20 cellular contexts compared by ENCODE assay signal in genomic region chr10:70558295-70558694, GRCh38. TPM values are rescaled to one million over a fixed set of nuclear protein-coding genes. Genes with fewer than 3 reads are reported as not detected.
DNase-seq lines count a peak whose midpoint lies in the region; ATAC-seq and TF ChIP-seq lines count a peak whose summit lies in the region.
"Had no signal": no experiment of that assay in that cellular context is flagged by ENCODE, and none has a peak within 500 bp of the region (broad histone marks: within the 10 kb centered on the region; RNA-seq: fewer than 3 reads in every experiment).

No MANE protein-coding gene starts in this region.

- no peak for ATAC-seq in HCT116
- no peak for ATAC-seq in activated CD4-positive, alpha-beta T cell treated with anti-CD3 and anti-CD28 coated beads for 36 hours

- H3K4me1 ChIP-seq in BLaER1 treated with 17β-estradiol and CSF1 and Interleukin-3, amounts not matched to agents 10 nM and 100 nM, result peaks cover 33 to 66% (median 62%) of the 10 kb centered on the region in 10 experiments
- peaks cover 19 to 90% of the 10 kb centered on the region in 2 experiments for H3K4me1 ChIP-seq in HCT116 (ENCODE audit: control insufficient read depth in 1 of 2, insufficient read depth in 2 of 2, low read length in 2 of 2)
- H3K4me1 ChIP-seq: ascending aorta had no signal

- H3K27me3 Mint-ChIP-seq in immature natural killer cell (ENCODE audit: low read depth in 3 of 3), result peaks cover under 1 to 4% (median 3%) of the 10 kb centered on the region in 3 donors
- no peaks in the 10 kb centered on the region for H3K27me3 Mint-ChIP-seq in activated CD4-positive, alpha-beta T cell treated with anti-CD3 and anti-CD28 coated beads for 36 hours

- H3K9ac ChIP-seq in BLaER1 treated with 17β-estradiol and CSF1 and Interleukin-3, amounts not matched to agents 10 nM and 100 nM, result no peak overlapping the region
- peak overlapping the region; percentile 57; the same call in 1 of the 2 replicates for H3K9ac ChIP-seq in HCT116 (ENCODE audit: low read length)
- H3K9ac ChIP-seq: KMS-11 had no signal

- POLR2A ChIA-PET in HCT116 (lab: Charles Lee), result no interaction called here
- POLR2A ChIA-PET in activated CD4-positive, alpha-beta T cell treated with anti-CD3 and anti-CD28 coated beads for 36 hours (lab: Charles Lee), result no interaction called here

- H3K9me3 Mint-ChIP-seq in immature natural killer cell, result no peaks in the 10 kb centered on the region
- no peaks in the 10 kb centered on the region for H3K9me3 Mint-ChIP-seq in activated CD4-positive, alpha-beta T cell treated with anti-CD3 and anti-CD28 coated beads for 36 hours (ENCODE audit: low read depth)

- peak overlapping the region in 9 of 11 experiments; percentile 23 to 94 (median 85); a peak in 17 of 22 replicates for H3K4me2 ChIP-seq in BLaER1 treated with 17β-estradiol and CSF1 and Interleukin-3, amounts not matched to agents 10 nM and 100 nM
- peak overlapping the region; percentile 79 for H3K4me2 ChIP-seq in HCT116 (ENCODE audit: low read length)

- no peak for TF ChIP-seq CTCF in HCT116 (IDR thresholded peaks at IDR 0.05 in 2 of 3, conservative IDR thresholded peaks at IDR 0.05 in 1 of 3; ENCODE audit: borderline replicate concordance in 1 of 3, insufficient read depth in 1 of 3, low read depth in 2 of 3, low read length in 2 of 3)

- DNase-seq in HCT116 (ENCODE audit: low read depth, low spot score), result no peak
- DNase-seq in immature natural killer cell, result no peak
- DNase-seq in posterior vena cava (ENCODE audit: low spot score), result peak; percentile 32
- DNase-seq in activated CD4-positive, alpha-beta T cell treated with anti-CD3 and anti-CD28 coated beads for 36 hours, result no peak
- DNase-seq in Kasumi-1 (lab: John Stamatoyannopoulos, UW), result no peak
- DNase-seq in iPS-NIHi11 (ENCODE audit: low spot score), result no peak
- DNase-seq: activated gamma-delta T cell; effector CD4-positive, alpha-beta T cell; esophagus squamous epithelium; NCI-H748 treated with DMSO at 0.1 percent for 48 hours; SIG-M5; substantia nigra had no signal

- H3K4me1 Mint-ChIP-seq in immature natural killer cell, result peaks cover 48 to 53% of the 10 kb centered on the region in 2 donors
- H3K4me1 Mint-ChIP-seq in activated CD4-positive, alpha-beta T cell treated with anti-CD3 and anti-CD28 coated beads for 36 hours, result peaks cover 12% of the 10 kb centered on the region

- H3K27me3 ChIP-seq in BLaER1 treated with 17β-estradiol and CSF1 and Interleukin-3, amounts not matched to agents 10 nM and 100 nM, result no peaks in the 10 kb centered on the region
- no peaks in the 10 kb centered on the region for H3K27me3 ChIP-seq in HCT116 (ENCODE audit: insufficient read depth, low read length)
- H3K27me3 ChIP-seq: ascending aorta, esophagus squamous epithelium, gastroesophageal sphincter, left lung had no signal

- H3K27ac Mint-ChIP-seq in immature natural killer cell, result peak overlapping the region in 5 of 6 donors; percentile 80 to 93 (median 88)
- no peak overlapping the region for H3K27ac Mint-ChIP-seq in activated CD4-positive, alpha-beta T cell treated with anti-CD3 and anti-CD28 coated beads for 36 hours

- RAD21 ChIA-PET in HCT116 (lab: Charles Lee; ENCODE audit: low non-redundant PET in 1 of 2, low total read pairs in 2 of 2, uncharacterized antibody in 2 of 2, unreplicated experiment in 2 of 2), result interaction anchor here in 1 of 2 experiments (1.4 kb wide), 1 partner anchor 20 kb away, joined by 3 read pairs; no protein-coding TSS in a partner anchor

- TF ChIP-seq POLR2A in HCT116 (IDR thresholded peaks at IDR 0.05; ENCODE audit: borderline replicate concordance, extremely low read depth, insufficient read depth, insufficient read length), result no peak

- no peak for TF ChIP-seq RAD21 in HCT116 (IDR thresholded peaks at IDR 0.05; ENCODE audit: low read depth)

- no peaks in the 10 kb centered on the region for H3K9me3 ChIP-seq in BLaER1 treated with 17β-estradiol and CSF1 and Interleukin-3, amounts not matched to agents 10 nM and 100 nM (replicated peaks in 1 of 11)
- no peaks in the 10 kb centered on the region for H3K9me3 ChIP-seq in HCT116 (ENCODE audit: control insufficient read depth in 1 of 2, insufficient read depth in 1 of 2, low read depth in 1 of 2, low read length in 2 of 2)
- H3K9me3 ChIP-seq: ascending aorta, esophagus squamous epithelium, gastroesophageal sphincter, left lung had no signal

- H3K27ac ChIP-seq in BLaER1 treated with 17β-estradiol and CSF1 and Interleukin-3, amounts not matched to agents 10 nM and 100 nM, result no peak overlapping the region
- peak overlapping the region; percentile 52 for H3K27ac ChIP-seq in HCT116 (ENCODE audit: low read depth, low read length)
- H3K27ac ChIP-seq: ascending aorta, esophagus squamous epithelium, gastroesophageal sphincter, KMS-11, left lung, WERI-Rb-1 had no signal

- peaks cover 11% of the 10 kb centered on the region; the same call in 1 of the 2 replicates for H3K79me2 ChIP-seq in HCT116 (ENCODE audit: insufficient read depth, low read length)

- no peak overlapping the region for H2AFZ ChIP-seq in HCT116 (ENCODE audit: low read depth, low read length, poor library complexity, severe bottlenecking)

- no TSS peak for BruUV-seq in HCT116 (replicated peaks; lab: Mats Ljungman, UMichigan)

- H3K36me3 Mint-ChIP-seq in immature natural killer cell, result no peaks in the 10 kb centered on the region
- H3K36me3 Mint-ChIP-seq in activated CD4-positive, alpha-beta T cell treated with anti-CD3 and anti-CD28 coated beads for 36 hours (ENCODE audit: low read depth), result no peaks in the 10 kb centered on the region

- CTCF ChIA-PET in HCT116 (lab: Charles Lee), result interaction anchor here (1.0 to 1.3 kb wide), 9 partner anchors 9 to 202 kb away, joined by 3 to 9 read pairs (median 4); no protein-coding TSS in a partner anchor
- CTCF ChIA-PET in activated CD4-positive, alpha-beta T cell treated with anti-CD3 and anti-CD28 coated beads for 36 hours (lab: Charles Lee), result interaction anchor here (0.8 to 3.2 kb wide), 8 partner anchors 9 to 247 kb away, joined by 3 to 15 read pairs (median 4); no protein-coding TSS in a partner anchor

- intact Hi-C loops in HCT116 (cut with micrococcal nuclease), result loop anchor here (2.0 to 5.0 kb wide), 2 partner anchors 114 to 323 kb away; partner anchors contain the start of gene ADAMTS14
- intact Hi-C loops in posterior vena cava (cut with DNase I), result no loop called here
- intact Hi-C loops in activated CD4-positive, alpha-beta T cell treated with anti-CD3 and anti-CD28 coated beads for 36 hours (cut with DNase I, micrococcal nuclease), result loop anchor here (2.0 kb wide), 4 partner anchors 21 to 201 kb away; no protein-coding TSS in a partner anchor

- peaks cover 0 to 26% (median 8%) of the 10 kb centered on the region in 11 experiments; a peak in 16 of 22 replicates for H3K36me3 ChIP-seq in BLaER1 treated with 17β-estradiol and CSF1 and Interleukin-3, amounts not matched to agents 10 nM and 100 nM
- peaks cover 0 to 3% of the 10 kb centered on the region in 2 experiments; a peak in 1 of 4 replicates for H3K36me3 ChIP-seq in HCT116 (ENCODE audit: control insufficient read depth in 1 of 2, insufficient read depth in 2 of 2, low read length in 2 of 2)
- H3K36me3 ChIP-seq: ascending aorta, esophagus squamous epithelium, left lung, WERI-Rb-1 had no signal

- H3K4me3 Mint-ChIP-seq in immature natural killer cell, result peak overlapping the region; percentile 58 to 95 (median 85)
- H3K4me3 Mint-ChIP-seq in activated CD4-positive, alpha-beta T cell treated with anti-CD3 and anti-CD28 coated beads for 36 hours, result no peak overlapping the region

- H4K20me1 ChIP-seq in BLaER1 treated with 17β-estradiol and CSF1 and Interleukin-3, amounts not matched to agents 10 nM and 100 nM, result peaks cover 0 to 49% (median 10%) of the 10 kb centered on the region in 11 experiments; a peak in 9 of 22 replicates
- no peaks in the 10 kb centered on the region for H4K20me1 ChIP-seq in HCT116 (ENCODE audit: insufficient read depth)

- no peak overlapping the region for H3K4me3 ChIP-seq in BLaER1 treated with 17β-estradiol and CSF1 and Interleukin-3, amounts not matched to agents 10 nM and 100 nM
- no peak overlapping the region for H3K4me3 ChIP-seq in HCT116 (replicated peaks in 1 of 2; ENCODE audit: low read depth in 1 of 2, low read length in 2 of 2)
- H3K4me3 ChIP-seq: gastroesophageal sphincter, left lung had no signal

- no peaks in the 10 kb centered on the region for H3K9me2 ChIP-seq in HCT116 (ENCODE audit: insufficient read depth)

TF ChIP-seq in HCT116, 20 proteins besides CTCF, POLR2A, EP300 and RAD21:
- no peak for TF ChIP-seq SIN3A (IDR thresholded peaks at IDR 0.05; ENCODE audit: low read depth)
- no peak for TF ChIP-seq ZBTB33 (IDR thresholded peaks at IDR 0.05; ENCODE audit: extremely low read depth, insufficient replicate concordance, low read length)
- TF ChIP-seq CEBPB (IDR thresholded peaks at IDR 0.05; ENCODE audit: low read depth), result no peak
TF ChIP-seq in HCT116: peak in this region for 0.

RNA-seq across cellular contexts. Expression of gene PRF1, which starts 44.2 kb away (rescaled TPM):
- 6.4 TPM for total RNA-seq in HCT116 (2021; ENCODE audit: unreplicated experiment)
- 10.7 and 11.9 TPM in 2 replicates for polyA plus RNA-seq in HCT116 (2012)
- 1,000 to 10,000 TPM; 4,156 to 6,150 (median 5,696) TPM for polyA plus RNA-seq in immature natural killer cell
- total RNA-seq in posterior vena cava, result 1 to 10 TPM; 4.6 to 5.2 TPM
- 10 to 100 TPM; 21.8 to 28.6 TPM for total RNA-seq in activated CD4-positive, alpha-beta T cell treated with anti-CD3 and anti-CD28 coated beads for 36 hours
- total RNA-seq: chondrocyte, HT1080 had no signal

Comparison
In these comparisons a context has a peak if more than half of its experiments do, and no peak if none do; other contexts are left out.
1. intact Hi-C loops: an anchor here in HCT116 (2.0 to 5.0 kb wide) and activated CD4-positive, alpha-beta T cell treated with anti-CD3 and anti-CD28 coated beads for 36 hours (2.0 kb wide); none called in posterior vena cava.